26 cellular contexts compared by ENCODE assay signal in the genomic region with DNA sequence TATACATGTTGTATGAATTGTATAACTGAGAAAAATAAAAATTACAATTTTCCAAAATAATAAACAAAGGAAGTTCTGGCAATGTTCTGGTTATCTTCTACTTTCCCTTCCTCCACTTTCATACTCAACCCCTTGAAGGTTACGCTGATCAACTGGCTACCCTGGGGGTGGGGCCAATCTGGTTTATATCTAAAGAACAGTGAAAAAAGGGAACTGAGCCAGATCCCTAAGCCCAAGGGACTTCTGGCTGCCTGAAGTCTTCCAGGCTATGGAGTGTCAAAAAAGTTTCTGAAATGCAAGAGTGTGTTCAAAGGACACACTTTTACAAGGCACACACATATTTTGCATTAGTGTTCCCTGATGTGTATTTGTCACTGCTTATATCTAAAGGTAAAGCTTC.
"Had no signal": no experiment of that assay in that cellular context is flagged by ENCODE, and none has a peak within 500 bp of the region (broad histone marks: within the 10 kb centered on the region; RNA-seq: fewer than 3 reads in every experiment).

No MANE protein-coding gene starts in this region.

- H3K27ac ChIP-seq: brain microvascular endothelial cell, SJCRH30 had no signal

- H3K27me3 Mint-ChIP-seq: activated B cell treated with CpG ODN at 0.5 μM for 24 hours; activated CD4-positive, alpha-beta memory T cell treated with anti-CD3 and anti-CD28 coated beads for 36 hours; activated CD4-positive, alpha-beta T cell treated with anti-CD3 and anti-CD28 coated beads, Interleukin-2, amount 10 ng/mL, durations not matched to agents 24 days and 14 days; activated naive CD4-positive, alpha-beta T cell treated with anti-CD3 and anti-CD28 coated beads, Interleukin-2, amount 10 ng/mL, durations not matched to agents 7 days and 5 days; activated naive CD8-positive, alpha-beta T cell treated with anti-CD3 and anti-CD28 coated beads for 36 hours; activated T-helper 17 cell treated with anti-CD3 and anti-CD28 coated beads, Interleukin-2, amount 50 U/mL, for 72 hours had no signal

- DNase-seq: activated B cell treated with CpG ODN at 0.5 μM for 24 hours; activated CD4-positive, alpha-beta memory T cell treated with anti-CD3 and anti-CD28 coated beads for 36 hours; activated CD4-positive, alpha-beta T cell treated with anti-CD3 and anti-CD28 coated beads for 1 hour; activated CD4-positive, alpha-beta T cell treated with anti-CD3 and anti-CD28 coated beads, Interleukin-2, amount 10 ng/mL, durations not matched to agents 24 days and 14 days; activated gamma-delta T cell; activated naive CD4-positive, alpha-beta T cell treated with anti-CD3 and anti-CD28 coated beads, Interleukin-2, amount 10 ng/mL, durations not matched to agents 7 days and 5 days; activated naive CD8-positive, alpha-beta T cell treated with anti-CD3 and anti-CD28 coated beads for 36 hours; activated T-cell treated with anti-CD3 and anti-CD28 coated beads for 4 hours; activated T-cell treated with anti-CD3 and anti-CD28 coated beads, Interleukin-2, amount 50 U/mL, for 48 hours; brain microvascular endothelial cell; MM.1S; NCI-H1092 treated with DMSO at 0.1 percent for 48 hours; NCI-H1417 treated with DMSO at 0.1 percent for 48 hours; NCI-H1694; NCI-H2029; NCI-H2107; NCI-H345; NCI-H524; NCI-H774; Right ventricle myocardium superior; RPMI8226; SJCRH30; SK-N-SH; SW 1271 had no signal

- H3K27ac Mint-ChIP-seq: activated B cell treated with CpG ODN at 0.5 μM for 24 hours; activated CD4-positive, alpha-beta memory T cell treated with anti-CD3 and anti-CD28 coated beads for 36 hours; activated CD4-positive, alpha-beta T cell treated with anti-CD3 and anti-CD28 coated beads, Interleukin-2, amount 10 ng/mL, durations not matched to agents 24 days and 14 days; activated naive CD4-positive, alpha-beta T cell treated with anti-CD3 and anti-CD28 coated beads, Interleukin-2, amount 10 ng/mL, durations not matched to agents 7 days and 5 days; activated naive CD8-positive, alpha-beta T cell treated with anti-CD3 and anti-CD28 coated beads for 36 hours; activated T-helper 17 cell treated with anti-CD3 and anti-CD28 coated beads, Interleukin-2, amount 50 U/mL, for 72 hours had no signal

- H3K4me1 ChIP-seq: SJCRH30 had no signal

- H3K36me3 Mint-ChIP-seq: activated CD4-positive, alpha-beta memory T cell treated with anti-CD3 and anti-CD28 coated beads for 36 hours; activated naive CD4-positive, alpha-beta T cell treated with anti-CD3 and anti-CD28 coated beads, Interleukin-2, amount 10 ng/mL, durations not matched to agents 7 days and 5 days; activated naive CD8-positive, alpha-beta T cell treated with anti-CD3 and anti-CD28 coated beads for 36 hours had no signal

- H3K4me1 Mint-ChIP-seq: activated B cell treated with CpG ODN at 0.5 μM for 24 hours; activated CD4-positive, alpha-beta T cell treated with anti-CD3 and anti-CD28 coated beads, Interleukin-2, amount 10 ng/mL, durations not matched to agents 24 days and 14 days; activated naive CD4-positive, alpha-beta T cell treated with anti-CD3 and anti-CD28 coated beads, Interleukin-2, amount 10 ng/mL, durations not matched to agents 7 days and 5 days; activated naive CD8-positive, alpha-beta T cell treated with anti-CD3 and anti-CD28 coated beads for 36 hours; activated T-helper 17 cell treated with anti-CD3 and anti-CD28 coated beads, Interleukin-2, amount 50 U/mL, for 72 hours had no signal

- H3K9ac ChIP-seq: SK-N-SH had no signal

- H3K4me3 Mint-ChIP-seq: activated B cell treated with CpG ODN at 0.5 μM for 24 hours; activated CD4-positive, alpha-beta memory T cell treated with anti-CD3 and anti-CD28 coated beads for 36 hours; activated CD4-positive, alpha-beta T cell treated with anti-CD3 and anti-CD28 coated beads, Interleukin-2, amount 10 ng/mL, durations not matched to agents 24 days and 14 days; activated naive CD4-positive, alpha-beta T cell treated with anti-CD3 and anti-CD28 coated beads, Interleukin-2, amount 10 ng/mL, durations not matched to agents 7 days and 5 days; activated naive CD8-positive, alpha-beta T cell treated with anti-CD3 and anti-CD28 coated beads for 36 hours; activated T-helper 17 cell treated with anti-CD3 and anti-CD28 coated beads, Interleukin-2, amount 50 U/mL, for 72 hours had no signal

- H3K9me3 ChIP-seq: SJCRH30 had no signal

- H3K9me3 Mint-ChIP-seq: activated B cell treated with CpG ODN at 0.5 μM for 24 hours; activated CD4-positive, alpha-beta T cell treated with anti-CD3 and anti-CD28 coated beads, Interleukin-2, amount 10 ng/mL, durations not matched to agents 24 days and 14 days; activated naive CD8-positive, alpha-beta T cell treated with anti-CD3 and anti-CD28 coated beads for 36 hours had no signal

- H3K27me3 ChIP-seq: brain microvascular endothelial cell, cardiac muscle cell, SJCRH30 had no signal

- H3K36me3 ChIP-seq: brain microvascular endothelial cell, cardiac muscle cell, SJCRH30 had no signal

- H3K4me2 ChIP-seq: SK-N-SH had no signal

- H3K4me3 ChIP-seq: cardiac muscle cell, SJCRH30 had no signal
